In the genomic region with DNA sequence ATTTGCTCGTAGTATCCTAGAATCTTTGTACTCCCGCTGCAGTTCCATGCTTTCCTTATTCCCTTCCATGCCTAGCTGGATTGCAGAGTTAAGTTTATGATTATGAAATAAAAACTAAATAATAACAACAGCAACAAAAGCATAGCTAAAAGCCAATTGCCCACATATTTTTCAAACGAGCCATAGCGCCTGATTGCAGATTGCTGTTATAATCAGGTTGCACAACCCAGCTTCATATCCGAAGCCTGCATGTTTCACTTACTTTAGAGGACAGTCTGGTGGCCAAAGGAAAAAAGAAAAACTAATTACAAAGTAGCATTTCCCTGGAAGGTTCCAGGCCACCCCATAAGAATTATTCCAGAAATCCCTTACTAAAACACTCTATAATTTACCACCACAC, we compare ENCODE assay signal across 23 cellular contexts. TPM values are rescaled to one million over a fixed set of nuclear protein-coding genes. Genes with fewer than 3 reads are reported as not detected.
A peak's percentile ranks its signal among the peaks of the same experiment; 100 is the strongest.
DNase-seq lines count a peak whose midpoint lies in the region; ATAC-seq lines count a peak whose summit lies in the region.
"Had no signal": no experiment of that assay in that cellular context is flagged by ENCODE, and none has a peak within 500 bp of the region (broad histone marks: within the 10 kb centered on the region; RNA-seq: fewer than 3 reads in every experiment).

No MANE protein-coding gene starts in this region.

- H3K4me3 ChIP-seq in adipocyte (ENCODE audit: low read length) (no peak overlapping the region), subcutaneous abdominal adipose tissue (ENCODE audit: low read depth in 1 of 5, low read length in 5 of 5) (no peak overlapping the region)
- H3K4me3 ChIP-seq: GM12878, GM23248 had no signal

- H3K27me3 ChIP-seq in adipocyte (replicated peaks; ENCODE audit: control insufficient read depth, insufficient read depth, low read length) (no peaks in the 10 kb centered on the region), subcutaneous abdominal adipose tissue (ENCODE audit: control insufficient read depth in 5 of 5, insufficient read depth in 4 of 5, low read length in 5 of 5) (no peaks in the 10 kb centered on the region)
- H3K27me3 ChIP-seq: BE2C had no signal

- no peak for ATAC-seq in GM21447 (IDR thresholded peaks at IDR 0.05; ENCODE audit: unreplicated experiment)
- ATAC-seq: GM12878, HCT116 had no signal

- H3K9ac ChIP-seq in adipocyte (ENCODE audit: low read length) (no peak overlapping the region), subcutaneous abdominal adipose tissue (ENCODE audit: low read length in 5 of 5) (no peak overlapping the region)
- H3K9ac ChIP-seq: GM23248 had no signal

- DNase-seq in NOMO-1 treated with DMSO at 0.1 percent for 48 hours (lab: John Stamatoyannopoulos, UW; ENCODE audit: unreplicated experiment) (peak; percentile 58), NOMO-1 treated with dmso at 0.1 percent for 144 hours (lab: John Stamatoyannopoulos, UW; ENCODE audit: unreplicated experiment) (no peak), adipocyte (ENCODE audit: low read depth) (peak; percentile 19), fibroblast of gingiva (ENCODE audit: low read depth) (peak; percentile 75), NCI-H2081 (lab: John Stamatoyannopoulos, UW) (no peak), H4 (ENCODE audit: low spot score) (no peak)
- DNase-seq: 8988T; BE2C; C1 segment of cervical spinal cord; CD4-positive, CD25-positive, alpha-beta regulatory T cell; CD8-positive, alpha-beta memory T cell; COR-L47; DMS 273 treated with DMSO at 0.1 percent for 48 hours; DMS53; DND-41; EL; GM23248; HFFc6 had no signal

- H3K36me3 ChIP-seq in adipocyte (ENCODE audit: control insufficient read depth, insufficient read depth, low read length, severe bottlenecking): no peaks in the 10 kb centered on the region
- peaks cover 0 to 6% (median 3%) of the 10 kb centered on the region in 5 donors for H3K36me3 ChIP-seq in subcutaneous abdominal adipose tissue (ENCODE audit: control insufficient read depth in 5 of 5, insufficient read depth in 5 of 5, low read length in 5 of 5)
- H3K36me3 ChIP-seq: BE2C had no signal

- H3K9me3 ChIP-seq in adipocyte (ENCODE audit: control insufficient read depth, low read length) (no peaks in the 10 kb centered on the region), subcutaneous abdominal adipose tissue (ENCODE audit: control insufficient read depth in 5 of 5, low read length in 5 of 5) (no peaks in the 10 kb centered on the region)
- H3K9me3 ChIP-seq: BE2C had no signal

- peaks cover 33% of the 10 kb centered on the region for H3K4me1 ChIP-seq in adipocyte (ENCODE audit: control insufficient read depth, insufficient read depth, low read length)
- peaks cover 2 to 23% (median 14%) of the 10 kb centered on the region in 5 donors for H3K4me1 ChIP-seq in subcutaneous abdominal adipose tissue (ENCODE audit: control insufficient read depth in 5 of 5, insufficient read depth in 5 of 5, low read length in 5 of 5)
- H3K4me1 ChIP-seq: BE2C had no signal

- H3K27ac ChIP-seq in subcutaneous abdominal adipose tissue (ENCODE audit: low read depth, low read length): peak overlapping the region; percentile 80
- H3K27ac ChIP-seq: GM23248, HL-60 had no signal

RNA-seq across cellular contexts. Expression of a gene that starts 31.9 kb away (rescaled TPM):
- total RNA-seq in H4 (2014; rRNA removed; shearing (Covaris generic)): 26.4 and 28.8 TPM in 2 replicates

Comparison
In these comparisons a context has a peak if more than half of its experiments do, and no peak if none do; other contexts are left out.
1. DNase-seq: peak in NOMO-1 treated with DMSO at 0.1 percent for 48 hours (single experiment), adipocyte (single experiment) and fibroblast of gingiva (single experiment); none in NOMO-1 treated with dmso at 0.1 percent for 144 hours (single experiment), NCI-H2081 (0 of 2) and H4 (single experiment).